ENCODE assay signal across 21 cellular contexts in genomic region chr5:52920929-52921328, GRCh38.
A peak's percentile ranks its signal among the peaks of the same experiment; 100 is the strongest.
DNase-seq lines count a peak whose midpoint lies in the region; ATAC-seq, FAIRE-seq and TF ChIP-seq lines count a peak whose summit lies in the region.
"Had no signal": no experiment of that assay in that cellular context is flagged by ENCODE, and none has a peak within 500 bp of the region (broad histone marks: within the 10 kb centered on the region; RNA-seq: fewer than 3 reads in every experiment).

No MANE protein-coding gene starts in this region.

- H3K27me3 Mint-ChIP-seq in astrocyte (ENCODE audit: low read depth, unreplicated experiment), result no peaks in the 10 kb centered on the region

- no peak overlapping the region for H3K4me2 ChIP-seq in HCT116 (ENCODE audit: low read length)
- H3K4me2 ChIP-seq in astrocyte (ENCODE audit: low read length), result no peak overlapping the region
- H3K4me2 ChIP-seq: hepatocyte had no signal

- RAD21 ChIA-PET in HCT116 (lab: Charles Lee; ENCODE audit: low non-redundant PET in 1 of 2, low total read pairs in 2 of 2, uncharacterized antibody in 2 of 2, unreplicated experiment in 2 of 2), result no interaction called here

- H3K9me3 ChIP-seq in HCT116 (ENCODE audit: control insufficient read depth in 1 of 2, insufficient read depth in 1 of 2, low read depth in 1 of 2, low read length in 2 of 2) (no peaks in the 10 kb centered on the region), astrocyte (ENCODE audit: insufficient read depth, low read depth, low read length) (no peaks in the 10 kb centered on the region), tibial artery (no peaks in the 10 kb centered on the region)
- H3K9me3 ChIP-seq: thyroid gland had no signal

- no peaks in the 10 kb centered on the region for H4K20me1 ChIP-seq in HCT116 (ENCODE audit: insufficient read depth)
- H4K20me1 ChIP-seq in astrocyte (ENCODE audit: insufficient read depth, low read length), result no peaks in the 10 kb centered on the region

- CTCF ChIA-PET in HCT116 (lab: Charles Lee), result no interaction called here
- CTCF ChIA-PET in HEK293T (lab: Yijun Ruan, JAX), result no interaction called here

- no TSS peak for BruUV-seq in HCT116 (replicated peaks; lab: Mats Ljungman, UMichigan)

- H3K9me2 ChIP-seq in HCT116 (ENCODE audit: insufficient read depth), result no peaks in the 10 kb centered on the region

- H3K9ac ChIP-seq in HCT116 (ENCODE audit: low read length) (no peak overlapping the region), astrocyte (ENCODE audit: low read length) (no peak overlapping the region)

- H3K4me1 ChIP-seq in HCT116 (ENCODE audit: control insufficient read depth in 1 of 2, insufficient read depth in 2 of 2, low read length in 2 of 2) (peaks cover 5 to 9% of the 10 kb centered on the region in 2 experiments; a peak in 3 of 4 replicates), astrocyte (ENCODE audit: insufficient read depth, low read length) (peaks cover 7% of the 10 kb centered on the region), tibial artery (peaks cover 0 to 24% (median 1%) of the 10 kb centered on the region in 4 donors)

- H3K79me2 ChIP-seq in HCT116 (ENCODE audit: insufficient read depth, low read length), result no peaks in the 10 kb centered on the region
- H3K79me2 ChIP-seq in astrocyte (ENCODE audit: insufficient read depth, low read length), result no peaks in the 10 kb centered on the region
- H3K79me2 ChIP-seq: hepatocyte had no signal

- no peaks in the 10 kb centered on the region for H3K27me3 ChIP-seq in HCT116 (ENCODE audit: insufficient read depth, low read length)
- no peaks in the 10 kb centered on the region for H3K27me3 ChIP-seq in astrocyte (ENCODE audit: insufficient read depth, low read length)
- H3K27me3 ChIP-seq in tibial artery, result no peaks in the 10 kb centered on the region
- H3K27me3 ChIP-seq: hepatocyte, thyroid gland had no signal

- peak overlapping the region; percentile 56 for H3K27ac Mint-ChIP-seq in astrocyte (ENCODE audit: unreplicated experiment)
- H3K27ac Mint-ChIP-seq: CD8-positive, alpha-beta T cell; nephron; stimulated activated naive B cell treated with anti-CD40 and anti-IgM and Interleukin-4, amounts not matched to agents 10 μg/mL and 1 μg/mL and 100 μg/mL, for 72 hours; T-helper 1 cell treated with Interleukin-12 subunit alpha and Interleukin-12 subunit beta and Interleukin-4 antibody, amounts not matched to agents 30 μg/mL and 1 μg/mL, for 36 hours had no signal

- no peak for TF ChIP-seq POLR2A in HCT116 (IDR thresholded peaks at IDR 0.05; ENCODE audit: borderline replicate concordance, extremely low read depth, insufficient read depth, insufficient read length)

- H3K36me3 ChIP-seq in HCT116 (ENCODE audit: control insufficient read depth in 1 of 2, insufficient read depth in 2 of 2, low read length in 2 of 2) (no peaks in the 10 kb centered on the region), astrocyte (ENCODE audit: insufficient read depth, low read length) (no peaks in the 10 kb centered on the region), tibial artery (peaks cover 12 to 42% (median 39%) of the 10 kb centered on the region in 3 donors)

- no peak overlapping the region for H3K4me3 ChIP-seq in HCT116 (replicated peaks in 1 of 2; ENCODE audit: low read depth in 1 of 2, low read length in 2 of 2)
- H3K4me3 ChIP-seq in astrocyte (ENCODE audit: insufficient read depth, low read depth, low read length), result no peak overlapping the region
- H3K4me3 ChIP-seq in fibroblast of pulmonary artery (replicated peaks; ENCODE audit: low read depth, low read length), result no peak overlapping the region
- H3K4me3 ChIP-seq in tibial artery, result no peak overlapping the region
- H3K4me3 ChIP-seq: hepatocyte, thyroid gland had no signal

- peaks cover 2% of the 10 kb centered on the region for H3K9me3 Mint-ChIP-seq in astrocyte (ENCODE audit: unreplicated experiment)
- H3K9me3 Mint-ChIP-seq: CD8-positive, alpha-beta T cell; nephron; stimulated activated naive B cell treated with anti-CD40 and anti-IgM and Interleukin-4, amounts not matched to agents 10 μg/mL and 1 μg/mL and 100 μg/mL, for 72 hours; T-helper 1 cell treated with Interleukin-12 subunit alpha and Interleukin-12 subunit beta and Interleukin-4 antibody, amounts not matched to agents 30 μg/mL and 1 μg/mL, for 36 hours had no signal

- H3K27ac ChIP-seq in HCT116 (ENCODE audit: low read depth, low read length) (no peak overlapping the region), astrocyte (ENCODE audit: low read depth, low read length) (no peak overlapping the region), tibial artery (peak overlapping the region; percentile 16 to 53)
- H3K27ac ChIP-seq: hepatocyte, thyroid gland had no signal

- DNase-seq in HCT116 (ENCODE audit: low read depth, low spot score) (no peak), astrocyte (ENCODE audit: low read depth) (no peak), fibroblast of pulmonary artery (ENCODE audit: low read depth) (peak; percentile 53), tibial artery (no peak), NCI-H526 treated with DMSO at 0.1 percent for 48 hours (lab: John Stamatoyannopoulos, UW) (no peak), HEK293T (ENCODE audit: extremely low spot score) (no peak)
- DNase-seq: activated CD4-positive, CD25-positive, alpha-beta regulatory T cell; amniotic stem cell; CD8-positive, alpha-beta T cell; DND-41; kidney; mesenchymal stem cell; NCI-H1694; NCI-H345; Right ventricle myocardium superior; stimulated activated naive B cell treated with anti-CD40 and anti-IgM and Interleukin-4, amounts not matched to agents 10 μg/mL and 1 μg/mL and 100 μg/mL, for 72 hours; thyroid gland had no signal

- POLR2A ChIA-PET in HCT116 (lab: Charles Lee), result no interaction called here
- POLR2A ChIA-PET in HEK293T (lab: Yijun Ruan, JAX), result no interaction called here

- ATAC-seq in HCT116, result no peak
- no peak for ATAC-seq in GM18870 (IDR thresholded peaks at IDR 0.05; ENCODE audit: unreplicated experiment)
- ATAC-seq: CD8-positive, alpha-beta T cell; stimulated activated naive B cell treated with anti-CD40 and anti-IgM and Interleukin-4, amounts not matched to agents 10 μg/mL and 1 μg/mL and 100 μg/mL, for 72 hours had no signal

- TF ChIP-seq CTCF in HCT116 (IDR thresholded peaks at IDR 0.05 in 2 of 3, conservative IDR thresholded peaks at IDR 0.05 in 1 of 3; ENCODE audit: borderline replicate concordance in 1 of 3, insufficient read depth in 1 of 3, low read depth in 2 of 3, low read length in 2 of 3) (no peak), astrocyte (IDR thresholded peaks at IDR 0.05; ENCODE audit: insufficient read depth, low read depth, low read length) (no peak), fibroblast of pulmonary artery (IDR thresholded peaks at IDR 0.05; ENCODE audit: low read length, missing control alignments) (peak; percentile 20), tibial artery (IDR thresholded peaks at IDR 0.05) (no peak)

- peak; percentile 78 for FAIRE-seq in astrocyte (lab: Jason Lieb, UNC)
- FAIRE-seq: kidney had no signal

- H3K4me3 Mint-ChIP-seq in astrocyte (ENCODE audit: unreplicated experiment), result no peak overlapping the region
- H3K4me3 Mint-ChIP-seq: CD8-positive, alpha-beta T cell; nephron; stimulated activated naive B cell treated with anti-CD40 and anti-IgM and Interleukin-4, amounts not matched to agents 10 μg/mL and 1 μg/mL and 100 μg/mL, for 72 hours; T-helper 1 cell treated with Interleukin-12 subunit alpha and Interleukin-12 subunit beta and Interleukin-4 antibody, amounts not matched to agents 30 μg/mL and 1 μg/mL, for 36 hours had no signal

- TF ChIP-seq RAD21 in HCT116 (IDR thresholded peaks at IDR 0.05; ENCODE audit: low read depth), result peak; percentile 4; the same call in 1 of the 2 replicates

- peaks cover 17% of the 10 kb centered on the region for H3K4me1 Mint-ChIP-seq in astrocyte (ENCODE audit: low read depth, unreplicated experiment)
- H3K4me1 Mint-ChIP-seq: stimulated activated naive B cell treated with anti-CD40 and anti-IgM and Interleukin-4, amounts not matched to agents 10 μg/mL and 1 μg/mL and 100 μg/mL, for 72 hours had no signal

- intact Hi-C loops in HCT116 (cut with micrococcal nuclease), result no loop called here
- intact Hi-C loops in tibial artery (cut with DNase I; ENCODE audit: low total_unique reads), result no loop called here

- H2AFZ ChIP-seq in HCT116 (ENCODE audit: low read depth, low read length, poor library complexity, severe bottlenecking) (no peak overlapping the region), astrocyte (ENCODE audit: low read depth, low read length) (no peak overlapping the region)
- H2AFZ ChIP-seq: hepatocyte had no signal

- H3K36me3 Mint-ChIP-seq in astrocyte (ENCODE audit: low read depth, unreplicated experiment), result peaks cover 6% of the 10 kb centered on the region
- H3K36me3 Mint-ChIP-seq: stimulated activated naive B cell treated with anti-CD40 and anti-IgM and Interleukin-4, amounts not matched to agents 10 μg/mL and 1 μg/mL and 100 μg/mL, for 72 hours had no signal

TF ChIP-seq in HCT116, 20 proteins besides CTCF, POLR2A, EP300 and RAD21 (continues in another document):
- TF ChIP-seq JUND (IDR thresholded peaks at IDR 0.05), result no peak
- no peak for TF ChIP-seq ZNF274 (IDR thresholded peaks at IDR 0.05; ENCODE audit: low read depth, low read length)
- TF ChIP-seq SRF (IDR thresholded peaks at IDR 0.05; ENCODE audit: low read depth), result no peak
- no peak for TF ChIP-seq EZH2 (IDR thresholded peaks at IDR 0.05)
- TF ChIP-seq YY1 (IDR thresholded peaks at IDR 0.05; ENCODE audit: extremely low read depth, insufficient replicate concordance, low read depth, low read length), result no peak
- no peak for TF ChIP-seq CBX3 (IDR thresholded peaks at IDR 0.05; ENCODE audit: low read depth)
- TF ChIP-seq SP1 (IDR thresholded peaks at IDR 0.05; ENCODE audit: low read depth), result no peak
- TF ChIP-seq MAX (IDR thresholded peaks at IDR 0.05), result no peak
- TF ChIP-seq EZH2phosphoT487 (IDR thresholded peaks at IDR 0.05; ENCODE audit: borderline replicate concordance), result no peak

TF ChIP-seq in HEK293T, 16 proteins besides CTCF, POLR2A, EP300 and RAD21:
- TF ChIP-seq LEF1 (IDR thresholded peaks at IDR 0.05; ENCODE audit: borderline replicate concordance) (no peak), L3MBTL2 (conservative IDR thresholded peaks at IDR 0.05) (no peak), FOXA1 (IDR thresholded peaks at IDR 0.05) (no peak), BHLHE40 (IDR thresholded peaks at IDR 0.05; ENCODE audit: borderline replicate concordance) (no peak), FOXK2 (IDR thresholded peaks at IDR 0.05) (no peak)

Comparison
In these comparisons a context has a peak if more than half of its experiments do, and no peak if none do; other contexts are left out.
1. H3K27ac ChIP-seq: peak in tibial artery (2 of 2); none in HCT116 (single experiment) and astrocyte (single experiment).